In genomic region chr2:46711156-46711555, GRCh38 we compare ENCODE assay signal across 22 cellular contexts. TPM values are rescaled to one million over a fixed set of nuclear protein-coding genes. Genes with fewer than 3 reads are reported as not detected.
DNase-seq lines count a peak whose midpoint lies in the region; ATAC-seq, FAIRE-seq and TF ChIP-seq lines count a peak whose summit lies in the region.
"Had no signal": no experiment of that assay in that cellular context is flagged by ENCODE, and none has a peak within 500 bp of the region (broad histone marks: within the 10 kb centered on the region; RNA-seq: fewer than 3 reads in every experiment).

No MANE protein-coding gene starts in this region.

- H3K23ac ChIP-seq in IMR-90 (ENCODE audit: low read depth, low read length), result no peak overlapping the region

- TF ChIP-seq POLR2A in GM12891 (IDR thresholded peaks at IDR 0.05; ENCODE audit: low read depth, low read length) (no peak), IMR-90 (IDR thresholded peaks at IDR 0.05; ENCODE audit: low read depth, low read length) (no peak), breast epithelium (IDR thresholded peaks at IDR 0.05) (no peak)

- in situ Hi-C loops in IMR-90 (cut with MboI; ENCODE audit: low sequenced_read_pairs), result no loop called here

- no peak overlapping the region for H2BK15ac ChIP-seq in IMR-90 (ENCODE audit: low read depth, low read length)

- H4K20me1 ChIP-seq in IMR-90 (ENCODE audit: insufficient read depth, low read length) (peaks cover 86% of the 10 kb centered on the region), osteoblast (ENCODE audit: insufficient read depth, low read length) (peaks cover 72% of the 10 kb centered on the region)

- no peak overlapping the region for H2BK120ac ChIP-seq in IMR-90 (ENCODE audit: low read depth, low read length)

- no peak overlapping the region for H3K4ac ChIP-seq in IMR-90 (ENCODE audit: low read depth, low read length)

- no peaks in the 10 kb centered on the region for H3K27me3 Mint-ChIP-seq in MCF 10A (ENCODE audit: insufficient read depth, unreplicated experiment)
- no peaks in the 10 kb centered on the region for H3K27me3 Mint-ChIP-seq in activated T-helper 1 cell treated with anti-CD3 and anti-CD28 coated beads, Interleukin-12 subunit alpha, Interleukin-12 subunit beta, Interleukin-2, Interleukin-4 antibody, amounts not matched to agents 30 ng/mL and 10 ng/mL and 1 ng/mL, durations not matched to agents 14 hours and 24 hours and 36 hours (ENCODE audit: insufficient read depth)
- H3K27me3 Mint-ChIP-seq: CD8-positive, alpha-beta memory T cell; IgD-negative memory B cell had no signal

- peaks cover 5% of the 10 kb centered on the region for H3K9me3 Mint-ChIP-seq in MCF 10A (ENCODE audit: unreplicated experiment)
- peaks cover 28% of the 10 kb centered on the region for H3K9me3 Mint-ChIP-seq in activated T-helper 1 cell treated with anti-CD3 and anti-CD28 coated beads, Interleukin-12 subunit alpha, Interleukin-12 subunit beta, Interleukin-2, Interleukin-4 antibody, amounts not matched to agents 30 ng/mL and 10 ng/mL and 1 ng/mL, durations not matched to agents 14 hours and 24 hours and 36 hours

- H3K4me3 ChIP-seq in IMR-90 (ENCODE audit: insufficient read depth, low read depth, low read length) (no peak overlapping the region), osteoblast (ENCODE audit: insufficient read depth, low read length) (no peak overlapping the region), breast epithelium (no peak overlapping the region)
- H3K4me3 ChIP-seq: SJSA1 had no signal

- peak overlapping the region; percentile 22; the same call in 1 of the 2 replicates for H3K4me2 ChIP-seq in IMR-90 (ENCODE audit: low read depth, low read length)
- H3K4me2 ChIP-seq in osteoblast (ENCODE audit: insufficient read depth, low read length), result peak overlapping the region; percentile 2

- no peak overlapping the region for H2AFZ ChIP-seq in IMR-90 (replicated peaks; ENCODE audit: low read length, poor library complexity)
- no peak overlapping the region for H2AFZ ChIP-seq in osteoblast (ENCODE audit: low read length)

- H3K18ac ChIP-seq in IMR-90 (ENCODE audit: low read depth, low read length), result no peak overlapping the region

- H3K4me1 Mint-ChIP-seq in MCF 10A (ENCODE audit: insufficient read depth, unreplicated experiment), result peaks cover 7% of the 10 kb centered on the region
- H3K4me1 Mint-ChIP-seq in activated T-helper 1 cell treated with anti-CD3 and anti-CD28 coated beads, Interleukin-12 subunit alpha, Interleukin-12 subunit beta, Interleukin-2, Interleukin-4 antibody, amounts not matched to agents 30 ng/mL and 10 ng/mL and 1 ng/mL, durations not matched to agents 14 hours and 24 hours and 36 hours (ENCODE audit: low read depth), result peaks cover 19% of the 10 kb centered on the region

- H3K9me1 ChIP-seq in IMR-90 (ENCODE audit: insufficient read depth, low read length), result peaks cover 5% of the 10 kb centered on the region

- WGBS in IMR-90 (ENCODE audit: extremely low coverage in 2 of 2, insufficient read length in 1 of 2), 2 experiments, result no CpG with 5 or more reads among the region's 1 CpG

- no peak overlapping the region for H4K5ac ChIP-seq in IMR-90 (ENCODE audit: low read depth, low read length)

- no peak overlapping the region for H2AK9ac ChIP-seq in IMR-90 (replicated peaks; ENCODE audit: low read depth, low read length, poor library complexity)

- peak; percentile 54 for FAIRE-seq in GM12891 (lab: Jason Lieb, UNC)
- FAIRE-seq: GM12892, H1 had no signal

- H3K56ac ChIP-seq in IMR-90 (ENCODE audit: extremely low read depth, insufficient read depth, low read length), result no peak overlapping the region

- H2BK5ac ChIP-seq in IMR-90 (ENCODE audit: low read depth, low read length, poor library complexity, severe bottlenecking), result no peak overlapping the region

- no peak overlapping the region for H3K14ac ChIP-seq in IMR-90 (replicated peaks; ENCODE audit: low read depth, low read length)

- no peaks in the 10 kb centered on the region for H3K27me3 ChIP-seq in IMR-90 (ENCODE audit: control insufficient read depth, insufficient read depth, low read length)
- H3K27me3 ChIP-seq in osteoblast (ENCODE audit: insufficient read depth, low read length), result no peaks in the 10 kb centered on the region
- no peaks in the 10 kb centered on the region for H3K27me3 ChIP-seq in breast epithelium
- H3K27me3 ChIP-seq: SJSA1 had no signal

- peaks cover 5% of the 10 kb centered on the region for H3K4me1 ChIP-seq in IMR-90 (ENCODE audit: control insufficient read depth, insufficient read depth, low read length)
- peaks cover 43% of the 10 kb centered on the region for H3K4me1 ChIP-seq in osteoblast (ENCODE audit: insufficient read depth, low read length)
- peaks cover 0 to 4% of the 10 kb centered on the region in 2 donors for H3K4me1 ChIP-seq in breast epithelium

- no peak overlapping the region for H3K4me3 Mint-ChIP-seq in MCF 10A (ENCODE audit: unreplicated experiment)
- no peak overlapping the region for H3K4me3 Mint-ChIP-seq in activated T-helper 1 cell treated with anti-CD3 and anti-CD28 coated beads, Interleukin-12 subunit alpha, Interleukin-12 subunit beta, Interleukin-2, Interleukin-4 antibody, amounts not matched to agents 30 ng/mL and 10 ng/mL and 1 ng/mL, durations not matched to agents 14 hours and 24 hours and 36 hours
- H3K4me3 Mint-ChIP-seq: CD8-positive, alpha-beta memory T cell had no signal

- CTCF ChIA-PET in IMR-90 (lab: Yijun Ruan, JAX) (no interaction called here), MCF 10A (lab: Yijun Ruan, JAX) (no interaction called here)

- no TSS peak for BruUV-seq in IMR-90 (replicated peaks; lab: Mats Ljungman, UMichigan)
- BruUV-seq in MCF 10A (replicated peaks; lab: Mats Ljungman, UMichigan), result no TSS peak

- H3K36me3 ChIP-seq in IMR-90 (ENCODE audit: control insufficient read depth, insufficient read depth, low read length) (no peaks in the 10 kb centered on the region), osteoblast (ENCODE audit: insufficient read depth, low read length) (peaks cover 18% of the 10 kb centered on the region), breast epithelium (no peaks in the 10 kb centered on the region)
- H3K36me3 ChIP-seq: SJSA1 had no signal

- H3K27ac ChIP-seq in IMR-90 (ENCODE audit: insufficient read depth, low read length) (no peak overlapping the region), osteoblast (ENCODE audit: low read depth, low read length) (peak overlapping the region; percentile 44), breast epithelium (no peak overlapping the region)
- H3K27ac ChIP-seq: C4-2B, SJSA1 had no signal

- DNase-seq in GM12891 (ENCODE audit: insufficient read length, low spot score) (no peak), IMR-90 (peak; percentile 62), fibroblast of gingiva (ENCODE audit: low read depth) (peak; percentile 54), osteoblast (ENCODE audit: insufficient read length, low spot score, missing footprints) (no peak), MCF 10A (ENCODE audit: unreplicated experiment) (no peak), breast epithelium (ENCODE audit: low spot score in 2 of 2) (no peak)
- no peak for DNase-seq in activated T-helper 1 cell treated with anti-CD3 and anti-CD28 coated beads, Interleukin-12 subunit alpha, Interleukin-12 subunit beta, Interleukin-2, Interleukin-4 antibody, amounts not matched to agents 30 ng/mL and 10 ng/mL and 1 ng/mL, durations not matched to agents 14 hours and 24 hours and 36 hours (ENCODE audit: low spot score)
- DNase-seq: AML-193; Calu3; CD8-positive, alpha-beta memory T cell; DMS153; NCI-H1048; NCI-H1417 treated with DMSO at 0.1 percent for 48 hours; NCI-H187; NCI-H446; OCI-M1 had no signal

- peaks cover 2% of the 10 kb centered on the region; the same call in 1 of the 2 replicates for H3K9me3 ChIP-seq in IMR-90 (ENCODE audit: control insufficient read depth, insufficient read depth, low read length)
- no peaks in the 10 kb centered on the region for H3K9me3 ChIP-seq in osteoblast (ENCODE audit: low read depth, low read length)
- H3K9me3 ChIP-seq in breast epithelium, result peaks cover 0 to 18% of the 10 kb centered on the region in 2 donors

- peaks cover 0 to 38% of the 10 kb centered on the region in 2 experiments; a peak in 2 of 4 replicates for H3K79me1 ChIP-seq in IMR-90 (ENCODE audit: low read depth in 1 of 2, low read length in 2 of 2)

- H4K8ac ChIP-seq in IMR-90 (ENCODE audit: low read depth in 2 of 2, low read length in 2 of 2), result no peak overlapping the region

- intact Hi-C loops in IMR-90 (cut with micrococcal nuclease), result no loop called here
- intact Hi-C loops in MCF 10A (cut with micrococcal nuclease), result no loop called here
- intact Hi-C loops in activated T-helper 1 cell treated with anti-CD3 and anti-CD28 coated beads, Interleukin-12 subunit alpha, Interleukin-12 subunit beta, Interleukin-2, Interleukin-4 antibody, amounts not matched to agents 30 ng/mL and 10 ng/mL and 1 ng/mL, durations not matched to agents 14 hours and 24 hours and 36 hours (cut with micrococcal nuclease), result no loop called here
- intact Hi-C loops in breast epithelium (cut with DNase I; ENCODE audit: low total_unique reads), result no loop called here

- no peak overlapping the region for H2AK5ac ChIP-seq in IMR-90 (ENCODE audit: low read depth, low read length)

- TF ChIP-seq CTCF in IMR-90 (conservative IDR thresholded peaks at IDR 0.05; ENCODE audit: low read depth, low read length), result no peak
- TF ChIP-seq CTCF in osteoblast (IDR thresholded peaks at IDR 0.05; ENCODE audit: extremely low read depth, low read depth, low read length), result no peak
- TF ChIP-seq CTCF in MCF 10A (IDR thresholded peaks at IDR 0.05; ENCODE audit: unreplicated experiment), result no peak
- TF ChIP-seq CTCF in breast epithelium (IDR thresholded peaks at IDR 0.05), result no peak

- H2BK20ac ChIP-seq in IMR-90 (ENCODE audit: low read depth, low read length), result no peak overlapping the region

- H3K9ac ChIP-seq in IMR-90 (ENCODE audit: low read depth, low read length), result no peak overlapping the region

- dilution Hi-C loops in IMR-90 (cut with HindIII; ENCODE audit: low sequenced_read_pairs, unreplicated experiment), result no loop called here

- POLR2A ChIA-PET in IMR-90 (lab: Charles Lee; ENCODE audit: unreplicated experiment) (no interaction called here), MCF 10A (lab: Yijun Ruan, JAX) (no interaction called here)

- H4K91ac ChIP-seq in IMR-90 (ENCODE audit: insufficient read depth, low read depth, low read length), result no peak overlapping the region

- no peak for ATAC-seq in IMR-90 (ENCODE audit: low read depth)
- ATAC-seq: Right ventricle myocardium inferior had no signal

- H3K79me2 ChIP-seq in osteoblast (ENCODE audit: insufficient read depth, low read length), result peaks cover 99% of the 10 kb centered on the region

- TF ChIP-seq RAD21 in IMR-90 (IDR thresholded peaks at IDR 0.05; ENCODE audit: low read length), result no peak

- H3K27ac Mint-ChIP-seq in MCF 10A (ENCODE audit: low read depth, unreplicated experiment), result no peak overlapping the region
- no peak overlapping the region for H3K27ac Mint-ChIP-seq in activated T-helper 1 cell treated with anti-CD3 and anti-CD28 coated beads, Interleukin-12 subunit alpha, Interleukin-12 subunit beta, Interleukin-2, Interleukin-4 antibody, amounts not matched to agents 30 ng/mL and 10 ng/mL and 1 ng/mL, durations not matched to agents 14 hours and 24 hours and 36 hours

- peaks cover 4% of the 10 kb centered on the region for H3K36me3 Mint-ChIP-seq in MCF 10A (ENCODE audit: insufficient read depth, unreplicated experiment)
- H3K36me3 Mint-ChIP-seq in activated T-helper 1 cell treated with anti-CD3 and anti-CD28 coated beads, Interleukin-12 subunit alpha, Interleukin-12 subunit beta, Interleukin-2, Interleukin-4 antibody, amounts not matched to agents 30 ng/mL and 10 ng/mL and 1 ng/mL, durations not matched to agents 14 hours and 24 hours and 36 hours (ENCODE audit: low read depth), result peaks cover 10% of the 10 kb centered on the region

RNA-seq across cellular contexts. Expression of gene SOCS5, which starts 12.1 kb away (rescaled TPM):
- polyA plus RNA-seq in GM12891 (2012; ENCODE audit: low read depth, missing spikeins), result 3.1 TPM
- 169 and 222 TPM in 2 replicates for total RNA-seq in IMR-90 (2012; rRNA removed)
- polyA plus RNA-seq in IMR-90 (2012; rRNA removed), result 37.5 and 38.4 TPM in 2 replicates
- 11.7 and 18.8 TPM in 2 replicates for polyA plus RNA-seq in IMR-90 (2012; cell fraction: cytosol; rRNA removed)
- 12.5 and 48.7 TPM in 2 replicates for polyA plus RNA-seq in IMR-90 (2012; cell fraction: nucleus; rRNA removed; ENCODE audit: low replicate concordance)
- total RNA-seq in osteoblast, result 124 and 136 TPM in 2 replicates
- 9.8 and 10.9 TPM in 2 replicates for total RNA-seq in MCF 10A (2022)
- total RNA-seq in activated T-helper 1 cell treated with anti-CD3 and anti-CD28 coated beads, Interleukin-12 subunit alpha, Interleukin-12 subunit beta, Interleukin-2, Interleukin-4 antibody, amounts not matched to agents 30 ng/mL and 10 ng/mL and 1 ng/mL, durations not matched to agents 14 hours and 24 hours and 36 hours, result 6.5 and 6.6 TPM in 2 replicates
- 10 to 100 TPM; 38.0 to 83.6 (median 40.0) TPM for total RNA-seq in breast epithelium

Comparison
In these comparisons a context has a peak if more than half of its experiments do, and no peak if none do; other contexts are left out.
1. DNase-seq: peak in IMR-90 (single experiment) and fibroblast of gingiva (single experiment); none in GM12891 (single experiment), osteoblast (single experiment), MCF 10A (single experiment), activated T-helper 1 cell treated with anti-CD3 and anti-CD28 coated beads, Interleukin-12 subunit alpha, Interleukin-12 subunit beta, Interleukin-2, Interleukin-4 antibody, amounts not matched to agents 30 ng/mL and 10 ng/mL and 1 ng/mL, durations not matched to agents 14 hours and 24 hours and 36 hours (single experiment) and breast epithelium (0 of 2).